In genomic region chr17:63698381-63698885, GRCh38 we compare ENCODE assay signal across 8 cellular contexts. TPM values are rescaled to one million over a fixed set of nuclear protein-coding genes. Genes with fewer than 3 reads are reported as not detected.
DNase-seq lines count a peak whose midpoint lies in the region; ATAC-seq and TF ChIP-seq lines count a peak whose summit lies in the region.

No MANE protein-coding gene starts in this region.

- H4K20me1 ChIP-seq in DOHH2 (ENCODE audit: control insufficient read depth, insufficient read depth, low read depth, low read length): peaks cover 5% of the 10 kb centered on the region

- H3K4me2 ChIP-seq in DOHH2 (ENCODE audit: low read length): peak overlapping the region; percentile 70

- no peaks in the 10 kb centered on the region for H3K9me3 Mint-ChIP-seq in osteocyte (ENCODE audit: unreplicated experiment)

- H3K27me3 ChIP-seq in DOHH2 (ENCODE audit: control insufficient read depth, low read length): no peaks in the 10 kb centered on the region

- H3F3A ChIP-seq in DOHH2 (ENCODE audit: control insufficient read depth, insufficient read depth): peaks cover 35% of the 10 kb centered on the region

- CTCF ChIA-PET in GM10248 (lab: Yijun Ruan, JAX): interaction anchor here (0.7 to 6.4 kb wide), 17 partner anchors 11 to 145 kb away, joined by 3 to 56 read pairs (median 4); partner anchors contain the start of genes SMARCD2 and STRADA

- peak overlapping the region; percentile 77 for H3K4me3 Mint-ChIP-seq in osteocyte (ENCODE audit: unreplicated experiment)

- H3K27me3 Mint-ChIP-seq in osteocyte (ENCODE audit: unreplicated experiment): no peaks in the 10 kb centered on the region

- H3K4me3 ChIP-seq in DOHH2 (ENCODE audit: low read length) (peak overlapping the region; percentile 95), SK-N-MC (peak overlapping the region; percentile 88)

- H3K27ac Mint-ChIP-seq in osteocyte (ENCODE audit: unreplicated experiment): no peak overlapping the region

- peaks cover 72% of the 10 kb centered on the region for H3K4me1 ChIP-seq in DOHH2 (ENCODE audit: control insufficient read depth, low read length)

- H3K9me2 ChIP-seq in DOHH2 (replicated peaks; ENCODE audit: control insufficient read depth, low read length): no peaks in the 10 kb centered on the region

- peaks cover 32% of the 10 kb centered on the region for H3K4me1 Mint-ChIP-seq in osteocyte (ENCODE audit: unreplicated experiment)

- H3K9me3 ChIP-seq in DOHH2 (ENCODE audit: control insufficient read depth, insufficient read depth, low read length) (no peaks in the 10 kb centered on the region), SK-N-MC (ENCODE audit: low read depth, low read length) (no peaks in the 10 kb centered on the region)

- POLR2A ChIA-PET in GM10248 (lab: Yijun Ruan, JAX): interaction anchor here (0.5 to 1.0 kb wide), 3 partner anchors 44 to 90 kb away, joined by 3 to 4 read pairs (median 4); partner anchors contain the start of gene CCDC47

- no peak for ATAC-seq in GM21825 (IDR thresholded peaks at IDR 0.05; ENCODE audit: unreplicated experiment)

- DNase-seq in SK-N-MC (ENCODE audit: low read depth, low spot score) (no peak), osteocyte (ENCODE audit: extremely low spot score, unreplicated experiment) (no peak), NCI-H1694 treated with DMSO at 0.1 percent for 48 hours (lab: John Stamatoyannopoulos, UW) (no peak), NCI-H1930 (lab: John Stamatoyannopoulos, UW) (no peak), GM10248 (ENCODE audit: extremely low spot score) (no peak)
- peak; percentile 11 for DNase-seq in effector CD4-positive, alpha-beta T cell

- peaks cover 55% of the 10 kb centered on the region for H3K79me2 ChIP-seq in DOHH2 (ENCODE audit: control insufficient read depth, low read length)

- H3K36me3 ChIP-seq in DOHH2 (ENCODE audit: control insufficient read depth, low read length): peaks cover 69% of the 10 kb centered on the region
- H3K36me3 ChIP-seq in SK-N-MC (ENCODE audit: insufficient read depth, low read length): peaks cover 2% of the 10 kb centered on the region; the same call in 1 of the 2 replicates

- TF ChIP-seq CTCF in DOHH2 (IDR thresholded peaks at IDR 0.05; ENCODE audit: low read depth, low read length, poor library complexity, severe bottlenecking): no peak
- no peak for TF ChIP-seq CTCF in osteocyte (IDR thresholded peaks at IDR 0.05)
- TF ChIP-seq CTCF in GM10248 (IDR thresholded peaks at IDR 0.05; ENCODE audit: control extremely low read depth, extremely low read depth, low read depth, missing control alignments): no peak

- H3K27ac ChIP-seq in DOHH2 (ENCODE audit: low read depth, low read length): peak overlapping the region; percentile 94
- no peak overlapping the region for H3K27ac ChIP-seq in SK-N-MC

- peak overlapping the region; percentile 76 for H3K9ac ChIP-seq in SK-N-MC (ENCODE audit: insufficient read length)

- peaks cover 10% of the 10 kb centered on the region for H3K36me3 Mint-ChIP-seq in osteocyte (ENCODE audit: unreplicated experiment)

RNA-seq across cellular contexts. Expression of gene LIMD2, which starts 1.5 kb away (rescaled TPM):
- total RNA-seq in osteocyte: 52.6 and 54.3 TPM in 2 replicates

RNA-seq across cellular contexts. Expression of gene STRADA, which starts 43.2 kb away (rescaled TPM):
- 42.9 and 50.6 TPM in 2 replicates for total RNA-seq in osteocyte
